10 cellular contexts compared by ENCODE assay signal in the genomic region with DNA sequence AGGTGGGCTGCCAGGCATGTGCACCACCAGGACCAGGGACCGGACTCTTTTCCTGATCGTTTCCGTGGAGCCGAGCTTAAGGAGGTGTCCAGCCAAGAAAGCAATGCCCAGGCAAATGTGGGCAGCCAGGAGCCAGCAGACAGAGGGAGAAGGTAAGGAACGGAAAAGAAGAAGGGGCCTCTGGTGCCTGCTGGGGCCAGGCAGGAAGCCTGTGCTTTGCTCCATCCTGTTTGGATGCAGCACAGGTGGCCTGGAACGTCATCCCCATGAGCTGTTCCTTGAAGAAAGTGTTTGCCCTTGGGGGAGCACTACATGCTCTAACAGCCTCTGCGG. TPM values are rescaled to one million over a fixed set of nuclear protein-coding genes. Genes with fewer than 3 reads are reported as not detected.
"Had no signal": no experiment of that assay in that cellular context is flagged by ENCODE, and none has a peak within 500 bp of the region (broad histone marks: within the 10 kb centered on the region; RNA-seq: fewer than 3 reads in every experiment).

No MANE protein-coding gene starts in this region.

- H3K9ac ChIP-seq: GM23248 had no signal

- H3K9me3 ChIP-seq: HAP-1 had no signal

- H3K9me3 Mint-ChIP-seq: HFFc6, IgD-negative memory B cell had no signal

- H3K36me3 Mint-ChIP-seq: IgD-negative memory B cell had no signal

- DNase-seq: GOT3 had no signal

- H2AFZ ChIP-seq: GM23248 had no signal

- H3K27ac Mint-ChIP-seq: HFFc6, IgD-negative memory B cell had no signal

- H3K27ac ChIP-seq: GM23248, HL-60 had no signal

- H3K4me3 Mint-ChIP-seq: HFFc6, IgD-negative memory B cell had no signal

- H3K36me3 ChIP-seq: HAP-1 had no signal

- ATAC-seq: HCT116, HepG2 had no signal

- H3K4me3 ChIP-seq: GM23248, HAP-1 had no signal

RNA-seq across cellular contexts. Expression of a gene that starts 33.9 kb away (rescaled TPM):
- total RNA-seq: H4, HepG2, HT1080 had no signal
- polyA plus RNA-seq: HepG2, IgD-negative memory B cell had no signal
